Comparison of ENCODE assay signal across 10 cellular contexts in genomic region chr18:13446581-13447470, GRCh38.
A peak's percentile ranks its signal among the peaks of the same experiment; 100 is the strongest.
DNase-seq lines count a peak whose midpoint lies in the region; ATAC-seq lines count a peak whose summit lies in the region.
"Had no signal": no experiment of that assay in that cellular context is flagged by ENCODE, and none has a peak within 500 bp of the region (broad histone marks: within the 10 kb centered on the region; RNA-seq: fewer than 3 reads in every experiment).

No MANE protein-coding gene starts in this region.

- H3K9me3 Mint-ChIP-seq in activated CD4-positive, alpha-beta T cell treated with anti-CD3 and anti-CD28 coated beads, Interleukin-2, amount 10 ng/mL, durations not matched to agents 7 days and 5 days = no peaks in the 10 kb centered on the region
- H3K9me3 Mint-ChIP-seq in stimulated activated naive CD8-positive, alpha-beta T cell treated with anti-CD3 and anti-CD28 coated beads, Interleukin-15, Interleukin-2, amounts not matched to agents 100 ng/mL and 50 ng/mL, for 24 hours = no peaks in the 10 kb centered on the region

- H3K4me3 Mint-ChIP-seq in activated CD4-positive, alpha-beta T cell treated with anti-CD3 and anti-CD28 coated beads, Interleukin-2, amount 10 ng/mL, durations not matched to agents 7 days and 5 days = no peak overlapping the region
- H3K4me3 Mint-ChIP-seq in stimulated activated naive CD8-positive, alpha-beta T cell treated with anti-CD3 and anti-CD28 coated beads, Interleukin-15, Interleukin-2, amounts not matched to agents 100 ng/mL and 50 ng/mL, for 24 hours = no peak overlapping the region

- CTCF ChIA-PET in activated CD4-positive, alpha-beta T cell treated with anti-CD3 and anti-CD28 coated beads, Interleukin-2, amount 10 ng/mL, durations not matched to agents 7 days and 5 days (lab: Charles Lee) = interaction anchor here (0.7 kb wide), 1 partner anchor 19 kb away, joined by 4 read pairs; no protein-coding TSS in a partner anchor

- DNase-seq in activated CD4-positive, alpha-beta T cell treated with anti-CD3 and anti-CD28 coated beads, Interleukin-2, amount 50 U/mL, for 48 hours = peak; percentile 49 to 60
- no peak for DNase-seq in activated CD4-positive, alpha-beta T cell treated with anti-CD3 and anti-CD28 coated beads, Interleukin-2, amount 10 ng/mL, durations not matched to agents 7 days and 5 days
- no peak for DNase-seq in SK-N-MC (ENCODE audit: low read depth, low spot score)
- peak; percentile 21 for DNase-seq in iris pigment epithelial cell (ENCODE audit: low read depth)
- no peak for DNase-seq in DMS79 (lab: John Stamatoyannopoulos, UW)

- H3K27me3 Mint-ChIP-seq in activated CD4-positive, alpha-beta T cell treated with anti-CD3 and anti-CD28 coated beads, Interleukin-2, amount 10 ng/mL, durations not matched to agents 7 days and 5 days = no peaks in the 10 kb centered on the region
- no peaks in the 10 kb centered on the region for H3K27me3 Mint-ChIP-seq in stimulated activated naive CD8-positive, alpha-beta T cell treated with anti-CD3 and anti-CD28 coated beads, Interleukin-15, Interleukin-2, amounts not matched to agents 100 ng/mL and 50 ng/mL, for 24 hours

- H3K9me3 ChIP-seq in SK-N-MC (ENCODE audit: low read depth, low read length) = no peaks in the 10 kb centered on the region
- H3K9me3 ChIP-seq: neutrophil had no signal

- no peak overlapping the region for H3K27ac Mint-ChIP-seq in activated CD4-positive, alpha-beta T cell treated with anti-CD3 and anti-CD28 coated beads, Interleukin-2, amount 10 ng/mL, durations not matched to agents 7 days and 5 days
- H3K27ac Mint-ChIP-seq in stimulated activated naive CD8-positive, alpha-beta T cell treated with anti-CD3 and anti-CD28 coated beads, Interleukin-15, Interleukin-2, amounts not matched to agents 100 ng/mL and 50 ng/mL, for 24 hours = peak overlapping the region; percentile 45

- H3K9ac ChIP-seq in SK-N-MC (ENCODE audit: insufficient read length) = peak overlapping the region; percentile 51

- POLR2A ChIA-PET in activated CD4-positive, alpha-beta T cell treated with anti-CD3 and anti-CD28 coated beads, Interleukin-2, amount 10 ng/mL, durations not matched to agents 7 days and 5 days (lab: Charles Lee) = interaction anchor here (0.5 kb wide), 1 partner anchor 36 kb away, joined by 3 read pairs; no protein-coding TSS in a partner anchor

- H3K36me3 ChIP-seq in SK-N-MC (ENCODE audit: insufficient read depth, low read length) = no peaks in the 10 kb centered on the region
- H3K36me3 ChIP-seq: neutrophil had no signal

- H3K4me3 ChIP-seq in SK-N-MC = peak overlapping the region; percentile 67

- H3K27ac ChIP-seq in SK-N-MC = peak overlapping the region; percentile 81
- H3K27ac ChIP-seq: neutrophil, VCaP had no signal

- ATAC-seq in HG03095 (IDR thresholded peaks at IDR 0.05; ENCODE audit: unreplicated experiment) (no peak), GM18517 (IDR thresholded peaks at IDR 0.05; ENCODE audit: unreplicated experiment) (no peak)

- no peaks in the 10 kb centered on the region for H3K36me3 Mint-ChIP-seq in activated CD4-positive, alpha-beta T cell treated with anti-CD3 and anti-CD28 coated beads, Interleukin-2, amount 10 ng/mL, durations not matched to agents 7 days and 5 days (ENCODE audit: low read depth)
- H3K36me3 Mint-ChIP-seq in stimulated activated naive CD8-positive, alpha-beta T cell treated with anti-CD3 and anti-CD28 coated beads, Interleukin-15, Interleukin-2, amounts not matched to agents 100 ng/mL and 50 ng/mL, for 24 hours (ENCODE audit: low read depth) = peaks cover 4% of the 10 kb centered on the region

- H3K4me1 Mint-ChIP-seq in activated CD4-positive, alpha-beta T cell treated with anti-CD3 and anti-CD28 coated beads, Interleukin-2, amount 10 ng/mL, durations not matched to agents 7 days and 5 days = peaks cover 36% of the 10 kb centered on the region
- peaks cover 24% of the 10 kb centered on the region for H3K4me1 Mint-ChIP-seq in stimulated activated naive CD8-positive, alpha-beta T cell treated with anti-CD3 and anti-CD28 coated beads, Interleukin-15, Interleukin-2, amounts not matched to agents 100 ng/mL and 50 ng/mL, for 24 hours (ENCODE audit: low read depth)

Comparison
In these comparisons a context has a peak if more than half of its experiments do, and no peak if none do; other contexts are left out.
1. DNase-seq: peak in activated CD4-positive, alpha-beta T cell treated with anti-CD3 and anti-CD28 coated beads, Interleukin-2, amount 50 U/mL, for 48 hours (2 of 2) and iris pigment epithelial cell (single experiment); none in activated CD4-positive, alpha-beta T cell treated with anti-CD3 and anti-CD28 coated beads, Interleukin-2, amount 10 ng/mL, durations not matched to agents 7 days and 5 days (single experiment), SK-N-MC (single experiment) and DMS79 (single experiment).